ENCODE assay signal across 10 cellular contexts in genomic region chr2:109217362-109218086, GRCh38.
DNase-seq lines count a peak whose midpoint lies in the region; ATAC-seq and TF ChIP-seq lines count a peak whose summit lies in the region.
"Had no signal": no experiment of that assay in that cellular context is flagged by ENCODE, and none has a peak within 500 bp of the region (broad histone marks: within the 10 kb centered on the region; RNA-seq: fewer than 3 reads in every experiment).

No MANE protein-coding gene starts in this region.

- peaks cover 47% of the 10 kb centered on the region for H3K4me1 Mint-ChIP-seq in activated naive CD8-positive, alpha-beta T cell treated with anti-CD3 and anti-CD28 coated beads, Interleukin-2, amount 10 ng/mL, durations not matched to agents 7 days and 5 days

- H3K27ac ChIP-seq in gastroesophageal sphincter = peak overlapping the region in 2 of 4 donors; percentile 46

- CTCF ChIA-PET in AG04449 (lab: Yijun Ruan, JAX) = interaction anchor here (0.5 to 1.6 kb wide), 4 partner anchors 9 to 288 kb away, joined by 3 to 6 read pairs (median 3); no protein-coding TSS in a partner anchor

- TF ChIP-seq CTCF in AG04449 (IDR thresholded peaks at IDR 0.05; ENCODE audit: insufficient read depth, low read length, missing control alignments) (no peak), gastroesophageal sphincter (IDR thresholded peaks at IDR 0.05) (no peak)

- H3K27me3 Mint-ChIP-seq in activated naive CD8-positive, alpha-beta T cell treated with anti-CD3 and anti-CD28 coated beads, Interleukin-2, amount 10 ng/mL, durations not matched to agents 7 days and 5 days = peaks cover 53% of the 10 kb centered on the region

- no peaks in the 10 kb centered on the region for H3K9me3 Mint-ChIP-seq in activated naive CD8-positive, alpha-beta T cell treated with anti-CD3 and anti-CD28 coated beads, Interleukin-2, amount 10 ng/mL, durations not matched to agents 7 days and 5 days

- no peaks in the 10 kb centered on the region for H3K27me3 ChIP-seq in gastroesophageal sphincter

- ATAC-seq in activated naive CD8-positive, alpha-beta T cell treated with anti-CD3 and anti-CD28 coated beads, Interleukin-2, amount 10 ng/mL, durations not matched to agents 7 days and 5 days (ENCODE audit: low read depth) = no peak
- ATAC-seq in left colon (peak; percentile 70), gastroesophageal sphincter (no peak), GM21528 (IDR thresholded peaks at IDR 0.05; ENCODE audit: low FRiP score, unreplicated experiment) (no peak), HG03025 (IDR thresholded peaks at IDR 0.05; ENCODE audit: low FRiP score, unreplicated experiment) (no peak)

- H3K36me3 ChIP-seq in gastroesophageal sphincter = no peaks in the 10 kb centered on the region

- no peak overlapping the region for H3K27ac Mint-ChIP-seq in activated naive CD8-positive, alpha-beta T cell treated with anti-CD3 and anti-CD28 coated beads, Interleukin-2, amount 10 ng/mL, durations not matched to agents 7 days and 5 days

- TF ChIP-seq POLR2A in gastroesophageal sphincter (IDR thresholded peaks at IDR 0.05) = no peak

- intact Hi-C loops in left colon (cut with DNase I, micrococcal nuclease) = no loop called here

- WGBS in gastroesophageal sphincter (ENCODE audit: low coverage in 1 of 2), 2 donors = 66% methylated on average over 8 of the region's 12 CpGs; no CpG with 5 or more reads in 1 of the 2 donors

- peak overlapping the region; percentile 51 for H3K4me3 Mint-ChIP-seq in activated naive CD8-positive, alpha-beta T cell treated with anti-CD3 and anti-CD28 coated beads, Interleukin-2, amount 10 ng/mL, durations not matched to agents 7 days and 5 days

- TF ChIP-seq EP300 in gastroesophageal sphincter (IDR thresholded peaks at IDR 0.05) = no peak

- DNase-seq in AG04449 (ENCODE audit: low read depth, low spot score) (peak; percentile 80), EH (ENCODE audit: low read depth) (peak; percentile 94), left colon (no peak), LoVo (ENCODE audit: low spot score) (no peak)
- no peak for DNase-seq in activated naive CD8-positive, alpha-beta T cell treated with anti-CD3 and anti-CD28 coated beads, Interleukin-2, amount 10 ng/mL, durations not matched to agents 7 days and 5 days
- DNase-seq: NCI-H1105 treated with DMSO at 0.1 percent for 48 hours; stimulated activated CD4-positive, alpha-beta T cell treated with anti-CD3 and anti-CD28 coated beads, Interleukin-2, amount 100 ng/mL, for 24 hours had no signal

- H3K9me3 ChIP-seq in gastroesophageal sphincter = no peaks in the 10 kb centered on the region

- H3K4me3 ChIP-seq in AG04449 (ENCODE audit: low read depth, low read length) (no peak overlapping the region), gastroesophageal sphincter (no peak overlapping the region)

- peaks cover 0 to 27% (median 3%) of the 10 kb centered on the region in 3 donors for H3K4me1 ChIP-seq in gastroesophageal sphincter

- H3K36me3 Mint-ChIP-seq in activated naive CD8-positive, alpha-beta T cell treated with anti-CD3 and anti-CD28 coated beads, Interleukin-2, amount 10 ng/mL, durations not matched to agents 7 days and 5 days = no peaks in the 10 kb centered on the region

- POLR2A ChIA-PET in AG04449 (lab: Yijun Ruan, JAX) = no interaction called here
- POLR2A ChIA-PET in activated naive CD8-positive, alpha-beta T cell treated with anti-CD3 and anti-CD28 coated beads, Interleukin-2, amount 10 ng/mL, durations not matched to agents 7 days and 5 days (lab: Charles Lee) = interaction anchor here (0.6 to 1.6 kb wide), 2 partner anchors 21 to 118 kb away, joined by 3 to 10 read pairs; no protein-coding TSS in a partner anchor

Comparison
In these comparisons a context has a peak if more than half of its experiments do, and no peak if none do; other contexts are left out.
1. DNase-seq: peak in AG04449 (single experiment) and EH (single experiment); none in activated naive CD8-positive, alpha-beta T cell treated with anti-CD3 and anti-CD28 coated beads, Interleukin-2, amount 10 ng/mL, durations not matched to agents 7 days and 5 days (single experiment), left colon (0 of 2) and LoVo (single experiment).